In the genomic region with DNA sequence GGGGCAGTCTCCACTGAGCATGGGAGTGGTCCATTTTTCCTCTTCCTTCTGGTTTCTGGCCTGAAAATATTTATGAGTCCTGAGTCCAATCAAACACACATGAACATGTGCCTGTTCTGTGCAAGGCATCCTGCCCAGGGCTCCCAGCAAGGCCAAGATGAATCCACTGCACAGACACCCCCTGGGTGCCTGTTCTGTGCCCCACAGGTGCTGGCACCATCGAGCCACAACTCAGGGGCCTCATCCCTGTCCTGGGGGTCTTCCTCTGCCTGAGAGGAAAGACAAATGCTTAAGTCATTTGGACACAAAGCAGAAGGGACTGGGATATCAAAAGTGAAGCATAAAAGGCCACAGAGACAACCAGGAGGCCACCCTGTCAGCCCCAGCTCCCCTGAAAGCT, we compare ENCODE assay signal across 15 cellular contexts.
"Had no signal": no experiment of that assay in that cellular context is flagged by ENCODE, and none has a peak within 500 bp of the region (broad histone marks: within the 10 kb centered on the region; RNA-seq: fewer than 3 reads in every experiment).

No MANE protein-coding gene starts in this region.

- H3K4me1 ChIP-seq: ascending aorta, gastrocnemius medialis, heart left ventricle, right lobe of liver, vagina had no signal

- H3K9me3 ChIP-seq: gastrocnemius medialis, right lobe of liver, vagina had no signal

- H3K27ac Mint-ChIP-seq: stimulated activated naive CD8-positive, alpha-beta T cell treated with anti-CD3 and anti-CD28 coated beads, Interleukin-15, amount 100 ng/mL, for 72 hours had no signal

- H3K27me3 Mint-ChIP-seq: stimulated activated naive CD8-positive, alpha-beta T cell treated with anti-CD3 and anti-CD28 coated beads, Interleukin-15, amount 100 ng/mL, for 72 hours had no signal

- H3K4me3 Mint-ChIP-seq: naive thymus-derived CD8-positive, alpha-beta T cell; stimulated activated naive CD8-positive, alpha-beta T cell treated with anti-CD3 and anti-CD28 coated beads, Interleukin-15, amount 100 ng/mL, for 72 hours had no signal

- H3K4me1 Mint-ChIP-seq: naive thymus-derived CD8-positive, alpha-beta T cell; stimulated activated naive CD8-positive, alpha-beta T cell treated with anti-CD3 and anti-CD28 coated beads, Interleukin-15, amount 100 ng/mL, for 72 hours had no signal

- H3K36me3 ChIP-seq: ascending aorta, gastrocnemius medialis, heart left ventricle, right lobe of liver, vagina had no signal

- H3K4me3 ChIP-seq: ascending aorta, gastrocnemius medialis, heart left ventricle, mucosa of descending colon, right lobe of liver, vagina had no signal

- ATAC-seq: gastrocnemius medialis; heart left ventricle; left colon; mucosa of descending colon; naive thymus-derived CD8-positive, alpha-beta T cell; right lobe of liver; stimulated activated naive CD8-positive, alpha-beta T cell treated with anti-CD3 and anti-CD28 coated beads, Interleukin-15, amount 100 ng/mL, for 72 hours had no signal

- H3K27ac ChIP-seq: ascending aorta, gastrocnemius medialis, heart left ventricle, right lobe of liver, vagina had no signal

- DNase-seq: activated CD4-positive, alpha-beta T cell treated with anti-CD3 and anti-CD28 coated beads for 1 hour; activated CD4-positive, alpha-beta T cell treated with anti-CD3 and anti-CD28 coated beads, Interleukin-2, amount 50 U/mL, for 4 hours; activated naive CD4-positive, alpha-beta T cell treated with Interleukin-2 at 50 U/mL for 16 hours; activated T-cell treated with anti-CD3 and anti-CD28 coated beads for 4 hours; erythroblast; gastrocnemius medialis; heart left ventricle; left colon; mucosa of descending colon; naive thymus-derived CD8-positive, alpha-beta T cell; nucleus accumbens; stimulated activated naive CD8-positive, alpha-beta T cell treated with anti-CD3 and anti-CD28 coated beads, Interleukin-15, amount 100 ng/mL, for 72 hours had no signal

- H3K27me3 ChIP-seq: ascending aorta, gastrocnemius medialis, heart left ventricle, right lobe of liver, vagina had no signal
